In genomic region chr2:69177063-69177771, GRCh38 we compare ENCODE assay signal across 8 cellular contexts.
DNase-seq lines count a peak whose midpoint lies in the region; ATAC-seq, FAIRE-seq and TF ChIP-seq lines count a peak whose summit lies in the region.

No MANE protein-coding gene starts in this region.

- 0 out of 2 replicates have a peak, but pooled peaks have one; percentile 30 for TF ChIP-seq EP300 in K562 (IDR thresholded peaks at IDR 0.05; ENCODE audit: low read length)

- H3K27me3 ChIP-seq in K562 (ENCODE audit: control insufficient read depth in 2 of 2, insufficient read depth in 2 of 2, low read length in 2 of 2) (peaks cover 0 to 17% of the 10 kb centered on the region in 2 experiments; a peak in 3 of 5 replicates), spleen (replicated peaks in 1 of 7) (no peaks in the 10 kb centered on the region)

- intact Hi-C loops in K562 (cut with micrococcal nuclease), result no loop called here
- intact Hi-C loops in spleen (cut with DNase I; ENCODE audit: low total_unique reads), result no loop called here

- POLR2A ChIA-PET in K562 (lab: Yijun Ruan, JAX), result interaction anchor here (0.7 to 1.4 kb wide), 2 partner anchors 10 to 413 kb away, joined by 3 to 6 read pairs; no protein-coding TSS in a partner anchor

- FAIRE-seq in K562 (lab: Jason Lieb, UNC), result peak; percentile 56

- H3K9me3 ChIP-seq in K562 (replicated peaks; ENCODE audit: control insufficient read depth, insufficient read depth, low read depth, low read length), result no peaks in the 10 kb centered on the region
- no peaks in the 10 kb centered on the region for H3K9me3 ChIP-seq in iPS-18c (ENCODE audit: control insufficient read depth, insufficient read depth, low read length)
- no peaks in the 10 kb centered on the region for H3K9me3 ChIP-seq in spleen

- no peaks in the 10 kb centered on the region for H3K9me1 ChIP-seq in K562 (ENCODE audit: control insufficient read depth, insufficient read depth, low read length)

- H3K79me2 ChIP-seq in K562 (ENCODE audit: control insufficient read depth, insufficient read depth, low read length), result no peaks in the 10 kb centered on the region

- no TSS peak for BruUV-seq in K562 (replicated peaks; lab: Mats Ljungman, UMichigan)

- peak overlapping the region; percentile 77 for H3K4me2 ChIP-seq in K562 (ENCODE audit: insufficient read depth, low read length)

- no peaks in the 10 kb centered on the region for H4K20me1 ChIP-seq in K562 (replicated peaks; ENCODE audit: control insufficient read depth, insufficient read depth, low read length)

- TF ChIP-seq POLR2A in K562 (conservative IDR thresholded peaks at IDR 0.05) (no peak), spleen (IDR thresholded peaks at IDR 0.05) (no peak)

- H3K36me3 ChIP-seq in K562 (ENCODE audit: control insufficient read depth, insufficient read depth, low read length) (no peaks in the 10 kb centered on the region), spleen (no peaks in the 10 kb centered on the region)

- no peak overlapping the region for H3K27ac ChIP-seq in K562 (ENCODE audit: extremely low read depth, low read depth, low read length)
- H3K27ac ChIP-seq in spleen, result peak overlapping the region in 7 of 8 donors; percentile 80 to 92 (median 86)

- no peak overlapping the region for H3K9ac ChIP-seq in K562 (ENCODE audit: insufficient read depth in 1 of 2, low read depth in 2 of 2, low read length in 2 of 2)

- in situ Hi-C loops in K562 (cut with MboI), result no loop called here

- 25% methylated on average over 16 of the region's 16 CpGs for WGBS in K562 (ENCODE audit: insufficient coverage, low coverage, missing lambda C conversion rate)
- 31 to 42% (median 40%) methylated on average over 16 of the region's 16 CpGs for WGBS in spleen, 5 donors

- DNase-seq in HS-5 (ENCODE audit: low read depth), result peak; percentile 78
- DNase-seq in K562 (ENCODE audit: extremely low read depth in 1 of 4, low spot score in 3 of 4), result peak; percentile 15 to 58 (median 21)
- no peak for DNase-seq in spleen
- no peak for DNase-seq in T-helper 2 cell
- no peak for DNase-seq in NCI-H187 treated with DMSO at 0.1 percent for 48 hours (lab: John Stamatoyannopoulos, UW)
- DNase-seq in GDM1 (lab: John Stamatoyannopoulos, UW), result no peak
- DNase-seq in stimulated activated CD4-positive, alpha-beta T cell treated with anti-CD3 and anti-CD28 coated beads, Interleukin-4, amount 100 ng/mL, for 24 hours, result no peak

- peak; percentile 3; the same call in 1 of the 3 replicates for ATAC-seq in K562

- CTCF ChIA-PET in K562 (lab: Yijun Ruan, JAX; ENCODE audit: low intra/inter-chr PET ratio), result no interaction called here

- TF ChIP-seq RAD21 in K562 (CRISPR knock-in tag; conservative IDR thresholded peaks at IDR 0.05 in 1 of 2, IDR thresholded peaks at IDR 0.05 in 1 of 2), result no peak

- H3K4me3 ChIP-seq in K562 (no peak overlapping the region), iPS-18c (ENCODE audit: insufficient read depth, low read depth, low read length) (peak overlapping the region; percentile 26; the same call in 1 of the 2 replicates), spleen (peak overlapping the region in 2 of 8 donors; percentile 2 to 20)

- TF ChIP-seq CTCF in K562 (IDR thresholded peaks at IDR 0.05 in 2 of 3, conservative IDR thresholded peaks at IDR 0.05 in 1 of 3; ENCODE audit: insufficient read depth in 2 of 3, low read depth in 1 of 3, low read length in 3 of 3), result no peak
- no peak for TF ChIP-seq CTCF in spleen (IDR thresholded peaks at IDR 0.05 in 8 of 11, conservative IDR thresholded peaks at IDR 0.05 in 3 of 11)

- peak overlapping the region; percentile 97 for H2AFZ ChIP-seq in K562 (ENCODE audit: low read depth, low read length)

- peaks cover 15 to 28% of the 10 kb centered on the region in 2 experiments for H3K4me1 ChIP-seq in K562 (replicated peaks in 1 of 2; ENCODE audit: control insufficient read depth in 2 of 2, insufficient read depth in 2 of 2, low read length in 2 of 2)
- H3K4me1 ChIP-seq in spleen, result peaks cover 0 to 38% (median 21%) of the 10 kb centered on the region in 6 donors

TF ChIP-seq in K562, 482 proteins besides CTCF, POLR2A, EP300 and RAD21 (continues in another document):
- TF ChIP-seq MYC (IDR thresholded peaks at IDR 0.05; ENCODE audit: low read depth, low read length) (0 out of 2 replicates have a peak, but pooled peaks have one; percentile 27), MYC (CRISPR knock-in tag; IDR thresholded peaks at IDR 0.05; ENCODE audit: borderline replicate concordance, low read depth) (no peak), CBFA2T3 (IDR thresholded peaks at IDR 0.05) (peak; percentile 39; the same call in 1 of the 2 replicates), NFE2L1 (tag; IDR thresholded peaks at IDR 0.05; ENCODE audit: borderline replicate concordance, low read depth) (no peak), ZNF277 (CRISPR knock-in tag; IDR thresholded peaks at IDR 0.05; ENCODE audit: borderline replicate concordance) (no peak), ZNF384 (IDR thresholded peaks at IDR 0.05; ENCODE audit: low read depth, low read length) (no peak), MAZ (CRISPR knock-in tag; conservative IDR thresholded peaks at IDR 0.05 in 1 of 2, IDR thresholded peaks at IDR 0.05 in 1 of 2) (0 out of 4 replicates have a peak, but pooled peaks of 1 of the 2 experiments have one; percentile 27), RBM39 (optimal IDR thresholded peaks at IDR 0.05; ENCODE audit: low read depth, low read length) (no peak), ELF2 (CRISPR knock-in tag; IDR thresholded peaks at IDR 0.05) (no peak), BHLHE40 (IDR thresholded peaks at IDR 0.05; ENCODE audit: low read length) (0 out of 2 replicates have a peak, but pooled peaks have one; percentile 19), VEZF1 (CRISPR knock-in tag; IDR thresholded peaks at IDR 0.05) (peak; percentile 63), TBL1XR1 (IDR thresholded peaks at IDR 0.05; ENCODE audit: low read length in 2 of 2) (peak in 1 of 2 experiments; percentile 12; a peak in 1 of 4 replicates), RFX5 (IDR thresholded peaks at IDR 0.05; ENCODE audit: low read depth, low read length) (no peak), ZNF444 (CRISPR knock-in tag; IDR thresholded peaks at IDR 0.05) (no peak), ATF7 (IDR thresholded peaks at IDR 0.05) (0 out of 2 replicates have a peak, but pooled peaks have one; percentile 14), ZNF124 (CRISPR knock-in tag; IDR thresholded peaks at IDR 0.05) (no peak), YY1 (IDR thresholded peaks at IDR 0.05; ENCODE audit: borderline replicate concordance in 1 of 3, control insufficient read depth in 1 of 3, extremely low read depth in 1 of 3, insufficient read depth in 3 of 3, insufficient read length in 1 of 3, insufficient replicate concordance in 2 of 3, low read depth in 1 of 3, low read length in 2 of 3) (no peak), ZNF197 (CRISPR knock-in tag; IDR thresholded peaks at IDR 0.05; ENCODE audit: low read depth) (no peak), SREBF1 (IDR thresholded peaks at IDR 0.05; ENCODE audit: borderline replicate concordance, low read depth, low read length) (no peak), ZC3H11A (IDR thresholded peaks at IDR 0.05; ENCODE audit: low read depth, low read length) (no peak), ZNF518B (CRISPR knock-in tag; IDR thresholded peaks at IDR 0.05) (no peak)

Comparison
In these comparisons a context has a peak if more than half of its experiments do, and no peak if none do; other contexts are left out.
1. DNase-seq: peak in HS-5 (single experiment) and K562 (4 of 4); none in spleen (single experiment), T-helper 2 cell (0 of 5), NCI-H187 treated with DMSO at 0.1 percent for 48 hours (single experiment), GDM1 (single experiment) and stimulated activated CD4-positive, alpha-beta T cell treated with anti-CD3 and anti-CD28 coated beads, Interleukin-4, amount 100 ng/mL, for 24 hours (single experiment).